In genomic region chr6:145067430-145067829, GRCh38 we compare ENCODE assay signal across 28 cellular contexts.
DNase-seq lines count a peak whose midpoint lies in the region; ATAC-seq and TF ChIP-seq lines count a peak whose summit lies in the region.
"Had no signal": no experiment of that assay in that cellular context is flagged by ENCODE, and none has a peak within 500 bp of the region (broad histone marks: within the 10 kb centered on the region; RNA-seq: fewer than 3 reads in every experiment).

No MANE protein-coding gene starts in this region.

- TF ChIP-seq CTCF in fibroblast of villous mesenchyme (IDR thresholded peaks at IDR 0.05; ENCODE audit: insufficient read depth, low read depth, low read length) (no peak), adrenal gland (IDR thresholded peaks at IDR 0.05) (no peak)

- H3K27ac ChIP-seq in GM23248: peak overlapping the region; percentile 54
- H3K27ac ChIP-seq in adrenal gland: no peak overlapping the region
- H3K27ac ChIP-seq: BLaER1 treated with 17β-estradiol and CSF1 and Interleukin-3, amounts not matched to agents 10 nM and 100 nM; gastroesophageal sphincter had no signal

- no peak overlapping the region for H2AFZ ChIP-seq in GM23248

- TF ChIP-seq POLR2A in adrenal gland (IDR thresholded peaks at IDR 0.05): no peak

- H3K4me3 ChIP-seq in GM23248: no peak overlapping the region; the same call in 1 of the 2 replicates
- no peak overlapping the region for H3K4me3 ChIP-seq in fibroblast of villous mesenchyme (ENCODE audit: low read depth, low read length)
- no peak overlapping the region for H3K4me3 ChIP-seq in adrenal gland
- H3K4me3 ChIP-seq: BLaER1 treated with 17β-estradiol and CSF1 and Interleukin-3, amounts not matched to agents 10 nM and 100 nM; gastroesophageal sphincter; GM12878 had no signal

- intact Hi-C loops in adrenal gland (cut with DNase I) (no loop called here), sciatic nerve (cut with DNase I) (no loop called here)

- H3K79me2 ChIP-seq in GM23248 (ENCODE audit: insufficient read depth): no peaks in the 10 kb centered on the region

- no peaks in the 10 kb centered on the region for H3K36me3 ChIP-seq in GM23248 (ENCODE audit: low read depth)
- no peaks in the 10 kb centered on the region for H3K36me3 ChIP-seq in adrenal gland (replicated peaks in 1 of 2)
- H3K36me3 ChIP-seq: BLaER1 treated with 17β-estradiol and CSF1 and Interleukin-3, amounts not matched to agents 10 nM and 100 nM; gastroesophageal sphincter had no signal

- H3K4me2 ChIP-seq in GM23248 (ENCODE audit: unreplicated experiment): peak overlapping the region; percentile 32
- H3K4me2 ChIP-seq: BLaER1 treated with 17β-estradiol and CSF1 and Interleukin-3, amounts not matched to agents 10 nM and 100 nM had no signal

- no peak for ATAC-seq in HG02981 (IDR thresholded peaks at IDR 0.05; ENCODE audit: unreplicated experiment)
- no peak for ATAC-seq in sciatic nerve
- ATAC-seq: activated CD8-positive, alpha-beta T cell treated with anti-CD3 and anti-CD28 coated beads, Interleukin-2, amount 10 ng/mL, durations not matched to agents 7 days and 5 days; gastroesophageal sphincter; GM12878; Panc1 had no signal

- no peaks in the 10 kb centered on the region for H4K20me1 ChIP-seq in GM23248 (ENCODE audit: insufficient read depth)
- H4K20me1 ChIP-seq: BLaER1 treated with 17β-estradiol and CSF1 and Interleukin-3, amounts not matched to agents 10 nM and 100 nM had no signal

- in situ Hi-C loops in GM23248 (cut with MboI): no loop called here

- H3K9me2 ChIP-seq in GM23248 (ENCODE audit: insufficient read depth): no peaks in the 10 kb centered on the region

- peak; percentile 18 for DNase-seq in A172 (ENCODE audit: low spot score)
- DNase-seq in GM23248: peak; percentile 72
- DNase-seq in amniotic epithelial cell (ENCODE audit: low read depth): peak; percentile 20
- peak; percentile 34 for DNase-seq in fibroblast of villous mesenchyme (ENCODE audit: low read depth)
- no peak for DNase-seq in adrenal gland
- DNase-seq in activated CD4-positive, alpha-beta T cell treated with anti-CD3 and anti-CD28 coated beads for 1 hour: no peak
- DNase-seq in sciatic nerve (ENCODE audit: low spot score): no peak
- DNase-seq: 8988T; activated B cell treated with CpG ODN at 0.5 μM for 24 hours; activated CD8-positive, alpha-beta T cell treated with anti-CD3 and anti-CD28 coated beads, Interleukin-2, amount 10 ng/mL, durations not matched to agents 7 days and 5 days; activated naive CD4-positive, alpha-beta T cell treated with anti-CD3 and anti-CD28 coated beads, Interleukin-2, amount 10 ng/mL, durations not matched to agents 7 days and 5 days; activated T-cell treated with anti-CD3 and anti-CD28 coated beads, Interleukin-2, amount 50 U/mL, for 48 hours; Kasumi-1; kidney; NCI-H1092; NCI-H2029 treated with DMSO at 0.1 percent for 48 hours; NCI-H446 treated with DMSO at 0.1 percent for 48 hours; occipital lobe; retina; stimulated activated CD4-positive, alpha-beta T cell treated with anti-CD3 and anti-CD28 coated beads, Interleukin-12 subunit alpha, Interleukin-12 subunit beta, amount 100 ng/mL, for 4 hours; stimulated activated CD8-positive, alpha-beta memory T cell treated with anti-CD3 and anti-CD28 coated beads, Interleukin-4, amount 100 ng/mL, for 48 hours; substantia nigra; T-helper 9 cell had no signal

- H3F3A ChIP-seq in GM23248 (ENCODE audit: insufficient read depth): peaks cover 40% of the 10 kb centered on the region

- H3K9me3 ChIP-seq in GM23248 (ENCODE audit: low read depth) (no peaks in the 10 kb centered on the region), adrenal gland (replicated peaks in 1 of 3) (no peaks in the 10 kb centered on the region)
- H3K9me3 ChIP-seq: gastroesophageal sphincter had no signal

- H3K9ac ChIP-seq in GM23248: no peak overlapping the region
- H3K9ac ChIP-seq: BLaER1 treated with 17β-estradiol and CSF1 and Interleukin-3, amounts not matched to agents 10 nM and 100 nM had no signal

- H3K4me1 ChIP-seq in GM23248 (ENCODE audit: insufficient read depth): peaks cover 52% of the 10 kb centered on the region
- no peaks in the 10 kb centered on the region for H3K4me1 ChIP-seq in adrenal gland (replicated peaks in 1 of 2)
- H3K4me1 ChIP-seq: BLaER1 treated with 17β-estradiol and CSF1 and Interleukin-3, amounts not matched to agents 10 nM and 100 nM had no signal

- H3K27me3 ChIP-seq in GM23248 (replicated peaks; ENCODE audit: insufficient read depth) (no peaks in the 10 kb centered on the region), adrenal gland (no peaks in the 10 kb centered on the region)
- H3K27me3 ChIP-seq: BLaER1 treated with 17β-estradiol and CSF1 and Interleukin-3, amounts not matched to agents 10 nM and 100 nM; gastroesophageal sphincter had no signal

Comparison
In these comparisons a context has a peak if more than half of its experiments do, and no peak if none do; other contexts are left out.
1. DNase-seq: peak in A172 (single experiment), GM23248 (single experiment), amniotic epithelial cell (single experiment) and fibroblast of villous mesenchyme (single experiment); none in adrenal gland (0 of 7), activated CD4-positive, alpha-beta T cell treated with anti-CD3 and anti-CD28 coated beads for 1 hour (single experiment) and sciatic nerve (single experiment).